Comparison of ENCODE assay signal across 6 cellular contexts in the genomic region with DNA sequence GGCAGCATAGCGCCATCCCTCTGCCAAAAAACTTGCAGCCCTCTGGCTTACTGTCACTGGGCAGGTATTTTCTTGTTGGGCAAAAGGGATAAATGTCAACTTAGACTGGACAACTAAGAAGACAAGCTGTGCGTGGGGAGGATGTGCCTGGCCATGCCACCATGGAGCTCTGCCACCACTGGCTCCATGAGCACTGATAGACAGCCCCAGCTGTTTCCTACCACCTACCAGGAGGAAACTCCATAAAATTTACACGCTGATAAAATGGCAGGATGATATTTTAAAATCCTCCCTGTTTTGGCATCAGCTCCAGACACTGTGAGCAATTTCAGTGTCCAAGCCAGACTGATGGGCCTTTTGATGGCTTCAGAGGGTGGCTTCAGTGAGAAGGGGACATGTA. TPM values are rescaled to one million over a fixed set of nuclear protein-coding genes. Genes with fewer than 3 reads are reported as not detected.
"Had no signal": no experiment of that assay in that cellular context is flagged by ENCODE, and none has a peak within 500 bp of the region (broad histone marks: within the 10 kb centered on the region; RNA-seq: fewer than 3 reads in every experiment).

No MANE protein-coding gene starts in this region.

- ATAC-seq: GM23338 had no signal

- H3K4me2 ChIP-seq: GM23338 had no signal

- H3K4me3 ChIP-seq: GM23338 had no signal

- DNase-seq: H9, HCEC 1CT, IMR-90 had no signal

- H3K27ac Mint-ChIP-seq: GM23338, H9 had no signal

- H2AFZ ChIP-seq: GM23338 had no signal

- FAIRE-seq: H54 had no signal

- H3K9me3 Mint-ChIP-seq: GM23338, H9 had no signal

- H3K4me3 Mint-ChIP-seq: GM23338, H9 had no signal

RNA-seq across cellular contexts. Expression of a gene that starts 7.1 kb away (rescaled TPM):
- total RNA-seq: HT-29 had no signal
